Comparison of ENCODE assay signal across 21 cellular contexts in genomic region chr6:31639043-31639442, GRCh38. TPM values are rescaled to one million over a fixed set of nuclear protein-coding genes. Genes with fewer than 3 reads are reported as not detected.
DNase-seq lines count a peak whose midpoint lies in the region; ATAC-seq, FAIRE-seq and TF ChIP-seq lines count a peak whose summit lies in the region.
"Had no signal": no experiment of that assay in that cellular context is flagged by ENCODE, and none has a peak within 500 bp of the region (broad histone marks: within the 10 kb centered on the region; RNA-seq: fewer than 3 reads in every experiment).

No MANE protein-coding gene starts in this region.

- no peak overlapping the region for H3K23ac ChIP-seq in H1 (ENCODE audit: insufficient read length)

- no peak for TF ChIP-seq EP300 in H1 (IDR thresholded peaks at IDR 0.05; ENCODE audit: borderline replicate concordance in 1 of 2, low read depth in 2 of 2, low read length in 2 of 2)

- no peaks in the 10 kb centered on the region for H3K4me1 ChIP-seq in H1 (replicated peaks in 1 of 4; ENCODE audit: control insufficient read depth in 3 of 4, insufficient read depth in 4 of 4, low read length in 3 of 4)
- H3K4me1 ChIP-seq: vagina had no signal

- TF ChIP-seq CTCF in RWPE1 (conservative IDR thresholded peaks at IDR 0.05; ENCODE audit: low read depth) (no peak), H1 (IDR thresholded peaks at IDR 0.05; ENCODE audit: control extremely low read depth in 1 of 3, insufficient read depth in 1 of 3, low read depth in 1 of 3, low read length in 3 of 3) (no peak)

- H3K27me3 ChIP-seq in H1 (replicated peaks in 1 of 4; ENCODE audit: control insufficient read depth in 3 of 4, extremely low read depth in 1 of 4, insufficient read depth in 3 of 4, low read length in 3 of 4) = no peaks in the 10 kb centered on the region
- H3K27me3 ChIP-seq: vagina had no signal

- H3K4me1 Mint-ChIP-seq in activated T-cell treated with anti-CD3 and anti-CD28 coated beads, Interleukin-2, amount 50 U/mL, for 72 hours (ENCODE audit: low read depth) = peaks cover 7% of the 10 kb centered on the region
- H3K4me1 Mint-ChIP-seq in stimulated activated naive B cell treated with anti-CD40 and anti-IgM and Interleukin-4, amounts not matched to agents 10 μg/mL and 1 μg/mL and 100 μg/mL, for 72 hours = peaks cover 4 to 8% of the 10 kb centered on the region in 2 donors
- H3K4me1 Mint-ChIP-seq in T-helper 17 cell = peaks cover 1% of the 10 kb centered on the region

- no peak for DNase-seq in activated T-cell treated with anti-CD3 and anti-CD28 coated beads, Interleukin-2, amount 50 U/mL, for 72 hours
- no peak for DNase-seq in activated T-cell treated with anti-CD3 and anti-CD28 coated beads, Interleukin-2, amount 50 U/mL, for 1 hour
- DNase-seq in RWPE1 (ENCODE audit: low spot score) = no peak
- no peak for DNase-seq in H1 (ENCODE audit: low read depth in 1 of 2, low spot score in 2 of 2)
- no peak for DNase-seq in stimulated activated naive B cell treated with anti-CD40 and anti-IgM and Interleukin-4, amounts not matched to agents 10 μg/mL and 1 μg/mL and 100 μg/mL, for 72 hours
- DNase-seq in DMS153 treated with DMSO at 0.1 percent for 48 hours (lab: John Stamatoyannopoulos, UW; ENCODE audit: unreplicated experiment) = no peak
- DNase-seq in T-helper 17 cell = no peak
- DNase-seq in substantia nigra (lab: John Stamatoyannopoulos, UW) = no peak
- DNase-seq: ACHN; activated effector memory CD4-positive, alpha-beta T cell treated with anti-CD3 and anti-CD28 coated beads, Interleukin-2, amount 50 U/mL, for 16 hours; CD4-positive, CD25-positive, alpha-beta regulatory T cell; DMS79 treated with DMSO at 0.1 percent for 48 hours; naive B cell; NCI-H1694; NCI-H510A treated with DMSO at 0.1 percent for 48 hours; psoas muscle had no signal

- H2BK15ac ChIP-seq in H1 (ENCODE audit: low read length) = no peak overlapping the region

- peak overlapping the region; percentile 64 for H3K27ac Mint-ChIP-seq in activated T-cell treated with anti-CD3 and anti-CD28 coated beads, Interleukin-2, amount 50 U/mL, for 72 hours
- H3K27ac Mint-ChIP-seq in stimulated activated naive B cell treated with anti-CD40 and anti-IgM and Interleukin-4, amounts not matched to agents 10 μg/mL and 1 μg/mL and 100 μg/mL, for 72 hours = peak overlapping the region; percentile 5
- H3K27ac Mint-ChIP-seq in T-helper 17 cell = no peak overlapping the region

- no peak overlapping the region for H3K4me2 ChIP-seq in H1 (ENCODE audit: insufficient read depth in 1 of 2, low read depth in 2 of 2, low read length in 2 of 2)

- TF ChIP-seq POLR2A in H1 (IDR thresholded peaks at IDR 0.05; ENCODE audit: control extremely low read depth in 1 of 2, low read depth in 2 of 2, low read length in 2 of 2) = peak in 1 of 2 experiments; percentile 51; a peak in 1 of 3 replicates

- H2BK12ac ChIP-seq in H1 (ENCODE audit: low read depth, low read length) = no peak overlapping the region

- H3K18ac ChIP-seq in H1 (ENCODE audit: extremely low read depth, low read length) = no peak overlapping the region

- H4K20me1 ChIP-seq in H1 (replicated peaks in 1 of 2; ENCODE audit: control insufficient read depth in 1 of 2, insufficient read depth in 2 of 2, low read length in 2 of 2) = peaks cover 12 to 13% of the 10 kb centered on the region in 2 experiments

- H2BK5ac ChIP-seq in H1 (ENCODE audit: low read depth, low read length) = no peak overlapping the region

- H3K36me3 ChIP-seq in H1 (ENCODE audit: control insufficient read depth in 2 of 4, insufficient read depth in 4 of 4, low read length in 3 of 4) = peaks cover 61 to 94% (median 77%) of the 10 kb centered on the region in 4 experiments

- no peak overlapping the region for H3K56ac ChIP-seq in H1 (replicated peaks; ENCODE audit: insufficient read length, low read depth, low read length)

- no peaks in the 10 kb centered on the region for H3K9me3 Mint-ChIP-seq in activated T-cell treated with anti-CD3 and anti-CD28 coated beads, Interleukin-2, amount 50 U/mL, for 72 hours
- no peaks in the 10 kb centered on the region for H3K9me3 Mint-ChIP-seq in stimulated activated naive B cell treated with anti-CD40 and anti-IgM and Interleukin-4, amounts not matched to agents 10 μg/mL and 1 μg/mL and 100 μg/mL, for 72 hours
- H3K9me3 Mint-ChIP-seq: CD4-positive, CD25-positive, alpha-beta regulatory T cell; naive B cell had no signal

- FAIRE-seq in H1 (lab: Jason Lieb, UNC) = no peak

- POLR2A ChIA-PET in RWPE1 (lab: Yijun Ruan, JAX; ENCODE audit: low non-redundant PET) = interaction anchor here (0.6 kb wide), 1 partner anchor 13 kb away, joined by 5 read pairs; no protein-coding TSS in a partner anchor
- POLR2A ChIA-PET in H1 (lab: Charles Lee; ENCODE audit: partially characterized antibody) = interaction anchor here (0.6 to 34.9 kb wide), 29 partner anchors 6 to 333 kb away, joined by 3 to 883 read pairs (median 4); partner anchors contain the start of genes ABHD16A, AIF1, APOM and BAG6

- no peaks in the 10 kb centered on the region for H3K79me2 ChIP-seq in H1 (ENCODE audit: control insufficient read depth in 1 of 2, insufficient read depth in 2 of 2, low read length in 2 of 2)

- no peak overlapping the region for H3K14ac ChIP-seq in H1 (ENCODE audit: insufficient read length)

- no peak overlapping the region for H2BK20ac ChIP-seq in H1 (ENCODE audit: low read length)

- H3K9me3 ChIP-seq in H1 (ENCODE audit: insufficient read depth in 2 of 2, low read depth in 1 of 2, low read length in 1 of 2) (no peaks in the 10 kb centered on the region), T-helper 17 cell (ENCODE audit: control insufficient read depth, low read length, poor library complexity, severe bottlenecking) (no peaks in the 10 kb centered on the region)
- H3K9me3 ChIP-seq: psoas muscle, vagina had no signal

- peaks cover 4 to 14% of the 10 kb centered on the region in 2 donors for H3K36me3 Mint-ChIP-seq in activated T-cell treated with anti-CD3 and anti-CD28 coated beads, Interleukin-2, amount 50 U/mL, for 72 hours (ENCODE audit: insufficient read depth in 2 of 2)
- peaks cover 28 to 62% of the 10 kb centered on the region in 2 donors for H3K36me3 Mint-ChIP-seq in stimulated activated naive B cell treated with anti-CD40 and anti-IgM and Interleukin-4, amounts not matched to agents 10 μg/mL and 1 μg/mL and 100 μg/mL, for 72 hours
- H3K36me3 Mint-ChIP-seq in T-helper 17 cell (ENCODE audit: low read depth) = peaks cover under 1% of the 10 kb centered on the region

- TF ChIP-seq RAD21 in H1 (IDR thresholded peaks at IDR 0.05 in 1 of 2, conservative IDR thresholded peaks at IDR 0.05 in 1 of 2; ENCODE audit: low read depth in 2 of 2, low read length in 2 of 2) = no peak

- no peak overlapping the region for H2AK5ac ChIP-seq in H1 (ENCODE audit: low read depth, low read length)

- no peak overlapping the region for H4K8ac ChIP-seq in H1 (ENCODE audit: extremely low read depth, insufficient read depth, low read length)

- no peak overlapping the region for H3K4me3 ChIP-seq in H1 (ENCODE audit: extremely low read depth in 1 of 4, insufficient read depth in 2 of 4, low read depth in 3 of 4, low read length in 4 of 4)
- H3K4me3 ChIP-seq: psoas muscle, vagina had no signal

- H2BK120ac ChIP-seq in H1 (replicated peaks; ENCODE audit: low read depth, low read length) = no peak overlapping the region

- WGBS in H1 (ENCODE audit: extremely low coverage in 1 of 2, insufficient coverage in 1 of 2, insufficient read length in 1 of 2, insufficient replicate concordance in 2 of 2, low coverage in 1 of 2, low lambda C conversion rate in 2 of 2, missing lambda C conversion rate in 1 of 2), 2 experiments = 92% methylated on average over 9 of the region's 9 CpGs; no CpG with 5 or more reads in 1 of the 2 experiments

- no peaks in the 10 kb centered on the region for H3K23me2 ChIP-seq in H1 (ENCODE audit: low read depth, low read length)

- H3K27me3 Mint-ChIP-seq in activated T-cell treated with anti-CD3 and anti-CD28 coated beads, Interleukin-2, amount 50 U/mL, for 72 hours (ENCODE audit: low read depth) = no peaks in the 10 kb centered on the region
- no peaks in the 10 kb centered on the region for H3K27me3 Mint-ChIP-seq in stimulated activated naive B cell treated with anti-CD40 and anti-IgM and Interleukin-4, amounts not matched to agents 10 μg/mL and 1 μg/mL and 100 μg/mL, for 72 hours
- H3K27me3 Mint-ChIP-seq in T-helper 17 cell = no peaks in the 10 kb centered on the region
- H3K27me3 Mint-ChIP-seq: CD4-positive, CD25-positive, alpha-beta regulatory T cell; naive B cell had no signal

- no peak overlapping the region for H3K4ac ChIP-seq in H1 (replicated peaks; ENCODE audit: insufficient read length, low read depth, low read length)

- peak overlapping the region in 1 of 2 donors; percentile 9 for H3K4me3 Mint-ChIP-seq in activated T-cell treated with anti-CD3 and anti-CD28 coated beads, Interleukin-2, amount 50 U/mL, for 72 hours
- no peak overlapping the region for H3K4me3 Mint-ChIP-seq in stimulated activated naive B cell treated with anti-CD40 and anti-IgM and Interleukin-4, amounts not matched to agents 10 μg/mL and 1 μg/mL and 100 μg/mL, for 72 hours
- no peak overlapping the region for H3K4me3 Mint-ChIP-seq in T-helper 17 cell
- H3K4me3 Mint-ChIP-seq: CD4-positive, CD25-positive, alpha-beta regulatory T cell; naive B cell had no signal

- no peak overlapping the region for H2AFZ ChIP-seq in H1 (ENCODE audit: low read length)

- no peak for ATAC-seq in activated T-cell treated with anti-CD3 and anti-CD28 coated beads, Interleukin-2, amount 50 U/mL, for 72 hours (replicated peaks in 1 of 2)
- no peak for ATAC-seq in stimulated activated naive B cell treated with anti-CD40 and anti-IgM and Interleukin-4, amounts not matched to agents 10 μg/mL and 1 μg/mL and 100 μg/mL, for 72 hours (replicated peaks)
- no peak for ATAC-seq in T-helper 17 cell
- ATAC-seq: esophagus mucosa had no signal

- no peak overlapping the region for H4K91ac ChIP-seq in H1 (replicated peaks; ENCODE audit: insufficient read length, low read length)

- peaks cover 3% of the 10 kb centered on the region; the same call in 1 of the 2 replicates for H3K79me1 ChIP-seq in H1 (ENCODE audit: low read depth, low read length)

- CTCF ChIA-PET in RWPE1 (lab: Yijun Ruan, JAX) = interaction anchor here (1.1 kb wide), 1 partner anchor 15 kb away, joined by 3 read pairs; no protein-coding TSS in a partner anchor
- CTCF ChIA-PET in H1 (lab: Charles Lee; ENCODE audit: partially characterized antibody) = interaction anchor here (0.8 to 1.8 kb wide), 5 partner anchors 14 to 40 kb away, joined by 3 to 4 read pairs (median 4); partner anchors contain the start of gene GPANK1

- no peak overlapping the region for H3K9ac ChIP-seq in H1 (replicated peaks in 1 of 4; ENCODE audit: extremely low read depth in 1 of 4, low read depth in 3 of 4, low read length in 3 of 4)

- H3K27ac ChIP-seq in RWPE1 = peak overlapping the region; percentile 58
- H3K27ac ChIP-seq in H1 (ENCODE audit: low read depth, low read length) = no peak overlapping the region
- H3K27ac ChIP-seq in substantia nigra (ENCODE audit: low read depth, low read length, poor library complexity, severe bottlenecking) = no peak overlapping the region
- H3K27ac ChIP-seq: vagina had no signal

- H4K5ac ChIP-seq in H1 (ENCODE audit: insufficient read length, low read depth, low read length) = no peak overlapping the region

RNA-seq across cellular contexts. Expression of gene BAG6, which starts 13.4 kb away (rescaled TPM):
- total RNA-seq in activated T-cell treated with anti-CD3 and anti-CD28 coated beads, Interleukin-2, amount 50 U/mL, for 72 hours = 100 to 1,000 TPM; 265 to 272 TPM
- 325 and 354 TPM in 2 replicates for total RNA-seq in H1 (2021; fragmentation: NEBNext Ultra II Directional; extraction: Animal tissue kit (Norgen Biotek cat#: 25700))
- polyA plus RNA-seq in H1 (2011; rRNA removed) = 199 and 291 TPM in 2 replicates
- 144 TPM for polyA plus RNA-seq in H1 (2011; cell fraction: cytosol; rRNA removed)
- 514 TPM for polyA plus RNA-seq in H1 (2011; cell fraction: nucleus; rRNA removed)
- polyA plus RNA-seq in H1 (2012, experiment 1 of 2) = 272 to 370 TPM (median 354 TPM) in 4 replicates
- polyA plus RNA-seq in H1 (2012, experiment 2 of 2) = 428 TPM
- 189 TPM for polyA plus RNA-seq in H1 (2013, experiment 1 of 2)
- 169 TPM for polyA plus RNA-seq in H1 (2013, experiment 2 of 2)
- 137 and 182 TPM in 2 replicates for polyA minus RNA-seq in H1 (2011; rRNA and poly(A)+ RNA removed)
- 197 TPM for polyA minus RNA-seq in H1 (2011; cell fraction: cytosol; rRNA and poly(A)+ RNA removed)
- 153 TPM for polyA minus RNA-seq in H1 (2011; cell fraction: nucleus; rRNA and poly(A)+ RNA removed)
- total RNA-seq in T-helper 17 cell = 100 to 1,000 TPM; 229 to 233 TPM

RNA-seq across cellular contexts. Expression of gene APOM, which starts 16.7 kb away (rescaled TPM):
- total RNA-seq in activated T-cell treated with anti-CD3 and anti-CD28 coated beads, Interleukin-2, amount 50 U/mL, for 72 hours = 1 to 10 TPM; 5.0 to 6.0 TPM
- total RNA-seq in H1 (2021; fragmentation: NEBNext Ultra II Directional; extraction: Animal tissue kit (Norgen Biotek cat#: 25700)) = 3.4 and 3.8 TPM in 2 replicates
- 9.2 and 12.0 TPM in 2 replicates for polyA plus RNA-seq in H1 (2011; rRNA removed)
- 9.2 TPM for polyA plus RNA-seq in H1 (2011; cell fraction: cytosol; rRNA removed)
- 9.6 TPM for polyA plus RNA-seq in H1 (2011; cell fraction: nucleus; rRNA removed)
- polyA plus RNA-seq in H1 (2012, experiment 1 of 2) = 3.4 to 6.3 TPM (median 5.9 TPM) in 4 replicates
- polyA plus RNA-seq in H1 (2012, experiment 2 of 2) = 8.1 TPM
- 5.3 TPM for polyA plus RNA-seq in H1 (2013, experiment 1 of 2)
- 5.8 TPM for polyA plus RNA-seq in H1 (2013, experiment 2 of 2)
- 2.5 and 3.5 TPM in 2 replicates for polyA minus RNA-seq in H1 (2011; rRNA and poly(A)+ RNA removed)
- 1.8 TPM for polyA minus RNA-seq in H1 (2011; cell fraction: cytosol; rRNA and poly(A)+ RNA removed)
- 2.9 TPM for polyA minus RNA-seq in H1 (2011; cell fraction: nucleus; rRNA and poly(A)+ RNA removed)
- total RNA-seq in T-helper 17 cell = 1 to 10 TPM; 2.9 to 4.0 TPM
- total RNA-seq: glomerular endothelial cell, vagina had no signal

RNA-seq across cellular contexts. Expression of gene PRRC2A, which starts 18.5 kb away (rescaled TPM):
- total RNA-seq in activated T-cell treated with anti-CD3 and anti-CD28 coated beads, Interleukin-2, amount 50 U/mL, for 72 hours = 100 to 1,000 TPM; 260 to 285 TPM
- total RNA-seq in H1 (2021; fragmentation: NEBNext Ultra II Directional; extraction: Animal tissue kit (Norgen Biotek cat#: 25700)) = 300 and 303 TPM in 2 replicates
- polyA plus RNA-seq in H1 (2011; rRNA removed) = 118 and 203 TPM in 2 replicates
- 63.1 TPM for polyA plus RNA-seq in H1 (2011; cell fraction: cytosol; rRNA removed)
- polyA plus RNA-seq in H1 (2011; cell fraction: nucleus; rRNA removed) = 366 TPM
- 204 to 302 TPM (median 286 TPM) in 4 replicates for polyA plus RNA-seq in H1 (2012, experiment 1 of 2)
- 195 TPM for polyA plus RNA-seq in H1 (2012, experiment 2 of 2)
- polyA plus RNA-seq in H1 (2013, experiment 1 of 2) = 170 TPM
- polyA plus RNA-seq in H1 (2013, experiment 2 of 2) = 161 TPM
- polyA minus RNA-seq in H1 (2011; rRNA and poly(A)+ RNA removed) = 48.9 and 79.4 TPM in 2 replicates
- polyA minus RNA-seq in H1 (2011; cell fraction: cytosol; rRNA and poly(A)+ RNA removed) = 138 TPM
- polyA minus RNA-seq in H1 (2011; cell fraction: nucleus; rRNA and poly(A)+ RNA removed) = 161 TPM
- 100 to 1,000 TPM; 210 to 213 TPM for total RNA-seq in T-helper 17 cell

RNA-seq across cellular contexts. Expression of gene C6orf47, which starts 21.5 kb away (rescaled TPM):
- 10 to 100 TPM; 21.1 to 22.5 TPM for total RNA-seq in activated T-cell treated with anti-CD3 and anti-CD28 coated beads, Interleukin-2, amount 50 U/mL, for 72 hours
- total RNA-seq in H1 (2021; fragmentation: NEBNext Ultra II Directional; extraction: Animal tissue kit (Norgen Biotek cat#: 25700)) = 14.6 and 15.6 TPM in 2 replicates
- polyA plus RNA-seq in H1 (2011; rRNA removed) = 4.7 and 7.2 TPM in 2 replicates
- 9.1 TPM for polyA plus RNA-seq in H1 (2011; cell fraction: cytosol; rRNA removed)
- 7.5 TPM for polyA plus RNA-seq in H1 (2011; cell fraction: nucleus; rRNA removed)
- polyA plus RNA-seq in H1 (2012, experiment 1 of 2) = 11.6 to 14.9 TPM (median 13.3 TPM) in 4 replicates
- 6.6 TPM for polyA plus RNA-seq in H1 (2012, experiment 2 of 2)
- polyA plus RNA-seq in H1 (2013, experiment 1 of 2) = 8.5 TPM
- 8.5 TPM for polyA plus RNA-seq in H1 (2013, experiment 2 of 2)
- 6.3 and 7.1 TPM in 2 replicates for polyA minus RNA-seq in H1 (2011; rRNA and poly(A)+ RNA removed)
- 5.7 TPM for polyA minus RNA-seq in H1 (2011; cell fraction: cytosol; rRNA and poly(A)+ RNA removed)
- 9.6 TPM for polyA minus RNA-seq in H1 (2011; cell fraction: nucleus; rRNA and poly(A)+ RNA removed)
- total RNA-seq in T-helper 17 cell = 10 to 100 TPM; 13.3 to 16.9 TPM

RNA-seq across cellular contexts. Expression of gene AIF1, which starts 24.0 kb away (rescaled TPM):
- total RNA-seq in activated T-cell treated with anti-CD3 and anti-CD28 coated beads, Interleukin-2, amount 50 U/mL, for 72 hours = 10 to 100 TPM; 68.7 to 98.1 TPM
- total RNA-seq in H1 (2021; fragmentation: NEBNext Ultra II Directional; extraction: Animal tissue kit (Norgen Biotek cat#: 25700)) = 7.5 and 9.8 TPM in 2 replicates
- polyA plus RNA-seq in H1 (2011; rRNA removed) = 3.7 and 6.3 TPM in 2 replicates
- polyA plus RNA-seq in H1 (2011; cell fraction: cytosol; rRNA removed) = 7.5 TPM
- 1.6 TPM for polyA plus RNA-seq in H1 (2011; cell fraction: nucleus; rRNA removed)
- 10.6 to 14.2 TPM (median 13.4 TPM) in 4 replicates for polyA plus RNA-seq in H1 (2012, experiment 1 of 2)
- polyA plus RNA-seq in H1 (2012, experiment 2 of 2) = 37.2 TPM
- 23.1 TPM for polyA plus RNA-seq in H1 (2013, experiment 1 of 2)
- polyA plus RNA-seq in H1 (2013, experiment 2 of 2) = 23.9 TPM
- 0.85 and 2.0 TPM in 2 replicates for polyA minus RNA-seq in H1 (2011; rRNA and poly(A)+ RNA removed)
- 2.9 TPM for polyA minus RNA-seq in H1 (2011; cell fraction: cytosol; rRNA and poly(A)+ RNA removed)
- 2.1 TPM for polyA minus RNA-seq in H1 (2011; cell fraction: nucleus; rRNA and poly(A)+ RNA removed)
- total RNA-seq in T-helper 17 cell = 10 to 100 TPM in 1 of 2 donors, 1 to 10 TPM in 1; 8.1 to 13.2 TPM
- total RNA-seq: dermis blood vessel endothelial cell, glomerular endothelial cell, LHCN-M2 had no signal
